8 cellular contexts compared by ENCODE assay signal in genomic region chr10:73060738-73061635, GRCh38. TPM values are rescaled to one million over a fixed set of nuclear protein-coding genes. Genes with fewer than 3 reads are reported as not detected.
DNase-seq lines count a peak whose midpoint lies in the region; ATAC-seq and TF ChIP-seq lines count a peak whose summit lies in the region.

No MANE protein-coding gene starts in this region.

- no peak overlapping the region for H3K4me3 Mint-ChIP-seq in central memory CD8-positive, alpha-beta T cell

- no peaks in the 10 kb centered on the region for H3K27me3 Mint-ChIP-seq in central memory CD8-positive, alpha-beta T cell

- peak; percentile 48 for TF ChIP-seq CTCF in GM12873 (IDR thresholded peaks at IDR 0.05; ENCODE audit: insufficient read depth, low read depth, low read length, missing control alignments)

- no peak overlapping the region for H2BK15ac ChIP-seq in mesenchymal stem cell (ENCODE audit: low read depth, poor library complexity, severe bottlenecking)

- no peak overlapping the region for H2AFZ ChIP-seq in mesenchymal stem cell (ENCODE audit: low read depth, low read length)

- 81% methylated on average over 3 of the region's 5 CpGs for WGBS in mesenchymal stem cell

- H3K36me3 ChIP-seq in mesenchymal stem cell (ENCODE audit: control insufficient read depth in 1 of 2, insufficient read depth in 2 of 2, low read depth in 1 of 2, low read length in 2 of 2), result peaks cover 6 to 62% of the 10 kb centered on the region in 2 experiments

- H4K91ac ChIP-seq in mesenchymal stem cell (ENCODE audit: low read length), result no peak overlapping the region

- H3K9me3 ChIP-seq in mesenchymal stem cell (ENCODE audit: control insufficient read depth, low read length), result no peaks in the 10 kb centered on the region

- no peak overlapping the region for H2BK12ac ChIP-seq in mesenchymal stem cell (ENCODE audit: low read length in 2 of 2)

- no peak overlapping the region for H2BK5ac ChIP-seq in mesenchymal stem cell (ENCODE audit: low read depth, low read length, poor library complexity, severe bottlenecking)

- no peak overlapping the region for H3K18ac ChIP-seq in mesenchymal stem cell (ENCODE audit: low read depth in 1 of 2, low read length in 2 of 2)

- H3K27ac Mint-ChIP-seq in central memory CD8-positive, alpha-beta T cell (ENCODE audit: low read depth), result peak overlapping the region; percentile 14

- H3K4me1 Mint-ChIP-seq in central memory CD8-positive, alpha-beta T cell, result peaks cover 7% of the 10 kb centered on the region

- no peak overlapping the region for H3K27ac ChIP-seq in mesenchymal stem cell (ENCODE audit: low read length, poor library complexity, severe bottlenecking)

- no peak overlapping the region for H3K4ac ChIP-seq in mesenchymal stem cell (ENCODE audit: low read depth in 1 of 2, low read length in 2 of 2)

- H3K4me1 ChIP-seq in mesenchymal stem cell (ENCODE audit: control insufficient read depth, insufficient read depth, low read depth, low read length), result peaks cover 2% of the 10 kb centered on the region

- H3K79me1 ChIP-seq in mesenchymal stem cell (replicated peaks; ENCODE audit: low read length, poor library complexity, severe bottlenecking), result peaks cover 4% of the 10 kb centered on the region

- H2AK5ac ChIP-seq in mesenchymal stem cell (ENCODE audit: low read length, severe bottlenecking), result no peak overlapping the region

- H3K14ac ChIP-seq in mesenchymal stem cell (ENCODE audit: low read length in 2 of 2), result no peak overlapping the region

- H3K9ac ChIP-seq in mesenchymal stem cell (ENCODE audit: low read length), result no peak overlapping the region

- H2BK120ac ChIP-seq in mesenchymal stem cell (ENCODE audit: low read depth, low read length), result no peak overlapping the region

- H3K4me2 ChIP-seq in mesenchymal stem cell (ENCODE audit: low read length, poor library complexity, severe bottlenecking), result no peak overlapping the region

- H3K36me3 Mint-ChIP-seq in central memory CD8-positive, alpha-beta T cell (ENCODE audit: insufficient read depth), result peaks cover 22% of the 10 kb centered on the region

- no peaks in the 10 kb centered on the region for H3K27me3 ChIP-seq in mesenchymal stem cell (ENCODE audit: control insufficient read depth in 1 of 2, insufficient read depth in 1 of 2, low read length in 2 of 2)

- H3K9me3 Mint-ChIP-seq in central memory CD8-positive, alpha-beta T cell, result no peaks in the 10 kb centered on the region

- no peak overlapping the region for H4K8ac ChIP-seq in mesenchymal stem cell (ENCODE audit: low read length)

- H3K23ac ChIP-seq in mesenchymal stem cell (ENCODE audit: low read length in 2 of 2), result no peak overlapping the region

- no peak overlapping the region for H3K4me3 ChIP-seq in mesenchymal stem cell (ENCODE audit: insufficient read depth in 1 of 2, low read depth in 1 of 2, low read length in 2 of 2)

- DNase-seq in AML-193 (lab: John Stamatoyannopoulos, UW) (peak; percentile 29 to 35), NCI-H510A treated with DMSO at 0.1 percent for 48 hours (lab: John Stamatoyannopoulos, UW) (peak; percentile 79), mesenchymal stem cell (peak; percentile 35), SIG-M5 treated with dmso at 0.1 percent for 504 hours (lab: John Stamatoyannopoulos, UW; ENCODE audit: unreplicated experiment) (no peak)
- DNase-seq in central memory CD8-positive, alpha-beta T cell (ENCODE audit: low spot score in 2 of 2), result no peak
- DNase-seq in activated CD4-positive, alpha-beta T cell treated with anti-CD3 and anti-CD28 coated beads, Interleukin-2, amount 50 U/mL, for 1 hour, result no peak

- no peak for ATAC-seq in central memory CD8-positive, alpha-beta T cell (replicated peaks; ENCODE audit: extremely low read depth, poor library complexity, severe bottlenecking)
- ATAC-seq in GM18502 (IDR thresholded peaks at IDR 0.05; ENCODE audit: poor library complexity, unreplicated experiment), result no peak

RNA-seq across cellular contexts. Expression of gene P4HA1, which starts 35.7 kb away (rescaled TPM):
- polyA plus RNA-seq in mesenchymal stem cell (2013, experiment 1 of 2), result 162 TPM
- 170 TPM for polyA plus RNA-seq in mesenchymal stem cell (2013, experiment 2 of 2)

RNA-seq across cellular contexts. Expression of gene NUDT13, which starts 49.3 kb away (rescaled TPM):
- 2.0 TPM for polyA plus RNA-seq in mesenchymal stem cell (2013, experiment 1 of 2)
- polyA plus RNA-seq in mesenchymal stem cell (2013, experiment 2 of 2), result 2.1 TPM

Comparison
In these comparisons a context has a peak if more than half of its experiments do, and no peak if none do; other contexts are left out.
1. DNase-seq: peak in AML-193 (2 of 2), NCI-H510A treated with DMSO at 0.1 percent for 48 hours (single experiment) and mesenchymal stem cell (single experiment); none in central memory CD8-positive, alpha-beta T cell (0 of 2), SIG-M5 treated with dmso at 0.1 percent for 504 hours (single experiment) and activated CD4-positive, alpha-beta T cell treated with anti-CD3 and anti-CD28 coated beads, Interleukin-2, amount 50 U/mL, for 1 hour (single experiment).